ENCODE assay signal across 18 cellular contexts in the genomic region with DNA sequence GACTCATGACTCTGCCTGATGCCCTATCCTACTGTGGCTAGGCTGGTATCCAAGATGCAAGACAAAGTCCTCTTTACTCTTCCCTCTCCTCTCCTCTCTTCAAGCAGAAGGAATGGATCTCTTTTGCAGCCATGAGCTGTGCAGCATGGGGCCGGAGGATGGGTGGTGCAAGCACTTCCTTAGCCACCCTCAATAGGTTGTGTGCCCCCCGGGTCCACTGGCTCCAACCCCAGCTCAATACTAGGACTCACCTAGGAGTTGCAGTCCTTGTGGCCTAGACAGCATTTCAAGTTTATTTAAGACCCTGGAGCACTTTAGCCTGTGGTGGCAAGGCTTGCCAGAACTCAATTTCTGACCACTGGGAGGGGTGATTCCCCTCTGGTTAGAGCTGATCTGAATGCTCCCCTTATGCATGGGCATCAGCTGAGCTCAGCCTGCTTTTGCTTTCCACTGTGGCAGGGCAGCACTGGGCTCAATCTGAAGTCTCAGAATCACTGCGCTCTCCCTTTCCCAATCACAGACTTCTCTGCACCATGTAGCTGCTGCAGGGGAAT. TPM values are rescaled to one million over a fixed set of nuclear protein-coding genes. Genes with fewer than 3 reads are reported as not detected.
DNase-seq lines count a peak whose midpoint lies in the region; ATAC-seq, FAIRE-seq and TF ChIP-seq lines count a peak whose summit lies in the region.
"Had no signal": no experiment of that assay in that cellular context is flagged by ENCODE, and none has a peak within 500 bp of the region (broad histone marks: within the 10 kb centered on the region; RNA-seq: fewer than 3 reads in every experiment).

No MANE protein-coding gene starts in this region.

- BruUV-seq in HepG2 (replicated peaks; lab: Mats Ljungman, UMichigan) = no TSS peak

- no peak overlapping the region for H3K4me2 ChIP-seq in neural progenitor cell
- H3K4me2 ChIP-seq in HepG2 (ENCODE audit: low read depth, low read length) = no peak overlapping the region

- no peaks in the 10 kb centered on the region for H3K4me1 Mint-ChIP-seq in neural progenitor cell

- H3K4me1 ChIP-seq in left ventricle myocardium inferior (no peaks in the 10 kb centered on the region), neural progenitor cell (no peaks in the 10 kb centered on the region), HepG2 (ENCODE audit: insufficient read depth, low read length) (no peaks in the 10 kb centered on the region)
- H3K4me1 ChIP-seq: BE2C, HAP-1 had no signal

- H2AFZ ChIP-seq in neural progenitor cell (replicated peaks) = peak overlapping the region; percentile 29
- no peak overlapping the region for H2AFZ ChIP-seq in HepG2 (ENCODE audit: low read length)

- no peaks in the 10 kb centered on the region for H3K27me3 Mint-ChIP-seq in neural progenitor cell (ENCODE audit: insufficient read depth, low read depth)
- H3K27me3 Mint-ChIP-seq: IgD-negative memory B cell had no signal

- TF ChIP-seq CTCF in left ventricle myocardium inferior (IDR thresholded peaks at IDR 0.05; ENCODE audit: borderline replicate concordance) (no peak), neural progenitor cell (IDR thresholded peaks at IDR 0.05) (no peak), HepG2 (CRISPR knock-in tag; IDR thresholded peaks at IDR 0.05) (no peak)

- H3K9ac ChIP-seq in neural progenitor cell (no peak overlapping the region), HepG2 (ENCODE audit: insufficient read depth, low read depth, low read length) (no peak overlapping the region)

- no peak for FAIRE-seq in HepG2 (lab: Jason Lieb, UNC)
- FAIRE-seq: RCC 7860 had no signal

- H3K27me3 ChIP-seq in left ventricle myocardium inferior (ENCODE audit: low read depth) (peaks cover 18% of the 10 kb centered on the region), neural progenitor cell (no peaks in the 10 kb centered on the region), HepG2 (ENCODE audit: control insufficient read depth in 1 of 2, insufficient read depth in 2 of 2, low read length in 2 of 2) (peaks cover 5 to 20% of the 10 kb centered on the region in 2 experiments; a peak in 3 of 5 replicates)
- H3K27me3 ChIP-seq: BE2C had no signal

- 11% methylated on average over 3 of the region's 3 CpGs for WGBS in HepG2 (ENCODE audit: low lambda C conversion rate)

- DNase-seq in Right ventricle myocardium inferior (ENCODE audit: missing footprints) = no peak
- no peak for DNase-seq in left ventricle myocardium inferior
- DNase-seq in SK-MEL-5 (ENCODE audit: low read depth, low spot score) = peak; percentile 45
- no peak for DNase-seq in neural progenitor cell (ENCODE audit: low spot score)
- DNase-seq in NCI-H526 treated with DMSO at 0.1 percent for 48 hours (lab: John Stamatoyannopoulos, UW) = no peak
- DNase-seq in HepG2 (ENCODE audit: low spot score) = no peak
- DNase-seq: BE2C; CD8-positive, alpha-beta memory T cell; NCI-H187 treated with DMSO at 0.1 percent for 48 hours; NCI-H2171; SHP77 treated with DMSO at 0.1 percent for 48 hours had no signal

- ATAC-seq in Right ventricle myocardium inferior = peak; percentile 37
- ATAC-seq in HepG2 = no peak
- no peak for ATAC-seq in HG02884 (IDR thresholded peaks at IDR 0.05; ENCODE audit: unreplicated experiment)

- H3K36me3 ChIP-seq in left ventricle myocardium inferior = no peaks in the 10 kb centered on the region
- no peaks in the 10 kb centered on the region for H3K36me3 ChIP-seq in neural progenitor cell
- no peaks in the 10 kb centered on the region for H3K36me3 ChIP-seq in HepG2 (replicated peaks in 1 of 2; ENCODE audit: control insufficient read depth in 1 of 2, insufficient read depth in 2 of 2, low read length in 2 of 2)
- H3K36me3 ChIP-seq: BE2C, HAP-1 had no signal

- no peaks in the 10 kb centered on the region for H3K36me3 Mint-ChIP-seq in neural progenitor cell
- H3K36me3 Mint-ChIP-seq: CD8-positive, alpha-beta memory T cell had no signal

- H3K79me2 ChIP-seq in neural progenitor cell (ENCODE audit: low read depth) (no peaks in the 10 kb centered on the region), HepG2 (ENCODE audit: insufficient read depth, low read length) (no peaks in the 10 kb centered on the region)

- H3F3A ChIP-seq in neural progenitor cell (ENCODE audit: low read depth) = no peaks in the 10 kb centered on the region

- in situ Hi-C loops in SK-MEL-5 (cut with HindIII; ENCODE audit: low pct_unique_long_range_greater_than_20kb, low sequenced_read_pairs) (no loop called here), HepG2 (cut with HindIII; ENCODE audit: extremely low pct_ligation_motif_present, low pct_unique_long_range_greater_than_20kb) (no loop called here)

- no peaks in the 10 kb centered on the region for H3K9me3 ChIP-seq in left ventricle myocardium inferior (replicated peaks)
- no peaks in the 10 kb centered on the region for H3K9me3 ChIP-seq in neural progenitor cell (ENCODE audit: low read depth)
- no peaks in the 10 kb centered on the region for H3K9me3 ChIP-seq in HepG2 (ENCODE audit: low read length)
- H3K9me3 ChIP-seq: BE2C, HAP-1 had no signal

- intact Hi-C loops in Right ventricle myocardium inferior (cut with DNase I) = no loop called here
- intact Hi-C loops in left ventricle myocardium inferior (cut with micrococcal nuclease) = no loop called here
- intact Hi-C loops in HepG2 (cut with micrococcal nuclease; ENCODE audit: unreplicated experiment) = no loop called here

- TF ChIP-seq EP300 in HepG2 (IDR thresholded peaks at IDR 0.05; ENCODE audit: low read depth in 2 of 2, low read length in 2 of 2) (no peak), HepG2 (CRISPR knock-in tag; IDR thresholded peaks at IDR 0.05; ENCODE audit: borderline replicate concordance) (no peak)

- no peak for TF ChIP-seq RAD21 in HepG2 (CRISPR knock-in tag; IDR thresholded peaks at IDR 0.05)

- POLR2A ChIA-PET in HepG2 (lab: Yijun Ruan, JAX) = no interaction called here

- H3K27ac ChIP-seq in left ventricle myocardium inferior (replicated peaks) (no peak overlapping the region), neural progenitor cell (no peak overlapping the region), HepG2 (ENCODE audit: extremely low read length, insufficient read depth, low read length) (no peak overlapping the region)

- H3K27ac Mint-ChIP-seq in neural progenitor cell = no peak overlapping the region
- H3K27ac Mint-ChIP-seq: CD8-positive, alpha-beta memory T cell; IgD-negative memory B cell had no signal

- no peak for TF ChIP-seq POLR2A in HepG2 (IDR thresholded peaks at IDR 0.05; ENCODE audit: insufficient read depth in 1 of 2, low read depth in 2 of 2, low read length in 2 of 2)

- H3K4me3 Mint-ChIP-seq in neural progenitor cell = no peak overlapping the region
- H3K4me3 Mint-ChIP-seq: CD8-positive, alpha-beta memory T cell; IgD-negative memory B cell had no signal

- no peaks in the 10 kb centered on the region for H4K20me1 ChIP-seq in neural progenitor cell (ENCODE audit: low read depth)
- H4K20me1 ChIP-seq in HepG2 (ENCODE audit: insufficient read depth, low read length) = no peaks in the 10 kb centered on the region

- no peak overlapping the region for H3K4me3 ChIP-seq in left ventricle myocardium inferior
- H3K4me3 ChIP-seq in neural progenitor cell = no peak overlapping the region
- H3K4me3 ChIP-seq in HepG2 (replicated peaks in 1 of 3; ENCODE audit: insufficient read depth in 1 of 3, low read depth in 2 of 3, low read length in 3 of 3) = no peak overlapping the region
- H3K4me3 ChIP-seq: HAP-1 had no signal

- CTCF ChIA-PET in HepG2 (lab: Yijun Ruan, JAX; ENCODE audit: low intra/inter-chr PET ratio, low total read pairs) = no interaction called here

- peaks cover 2% of the 10 kb centered on the region for H3K9me3 Mint-ChIP-seq in neural progenitor cell
- H3K9me3 Mint-ChIP-seq: CD8-positive, alpha-beta memory T cell; IgD-negative memory B cell had no signal

TF ChIP-seq in HepG2, 621 proteins besides CTCF, POLR2A, EP300 and RAD21:
- no peak for TF ChIP-seq GPN1 (CRISPR knock-in tag; IDR thresholded peaks at IDR 0.05; ENCODE audit: borderline replicate concordance)

RNA-seq across cellular contexts. Expression of a gene that starts 29.0 kb away (rescaled TPM):
- not detected for total RNA-seq in Right ventricle myocardium inferior
- not detected for total RNA-seq in left ventricle myocardium inferior
- not detected in 2 replicates for total RNA-seq in SK-MEL-5 (2014; rRNA removed; shearing (Covaris generic))
- polyA plus RNA-seq in SK-MEL-5 (2015; cell fraction: cytosol; rRNA removed) = not detected in 2 replicates
- polyA plus RNA-seq in SK-MEL-5 (2015; cell fraction: nucleus; rRNA removed) = not detected in 2 replicates
- total RNA-seq in neural progenitor cell (ENCODE audit: low replicate concordance) = 1.2 and 1.8 TPM in 2 replicates
- not detected in 2 replicates for total RNA-seq in HepG2 (2016; rRNA removed; fragmentation: Illumina TruSeq; extraction: Trizol)
- total RNA-seq in HepG2 (2016; cell fraction: cytosol; rRNA removed; fragmentation: Illumina TruSeq; extraction: Trizol; ENCODE audit: low read depth) = not detected in 2 replicates
- total RNA-seq in HepG2 (2016; cell fraction: insoluble cytoplasmic fraction; rRNA removed; fragmentation: Illumina TruSeq; extraction: Trizol) = not detected in 2 replicates
- not detected in 2 replicates for total RNA-seq in HepG2 (2016; cell fraction: membrane; rRNA removed; fragmentation: Illumina TruSeq; extraction: Trizol)
- total RNA-seq in HepG2 (2016; cell fraction: nucleus; rRNA removed; fragmentation: Illumina TruSeq; extraction: Trizol) = not detected in 2 replicates
- polyA plus RNA-seq in HepG2 (2011; rRNA removed) = not detected in 2 replicates
- polyA plus RNA-seq in HepG2 (2011; cell fraction: cytosol; rRNA removed) = not detected in 2 replicates
- polyA plus RNA-seq in HepG2 (2011; cell fraction: nucleus; rRNA removed) = not detected in 2 replicates
- polyA plus RNA-seq in HepG2 (2012) = not detected in 2 replicates
- not detected in 2 replicates for polyA plus RNA-seq in HepG2 (2016; cell fraction: cytosol; fragmentation: Illumina TruSeq; extraction: Trizol; ENCODE audit: low read depth)
- not detected in 2 replicates for polyA plus RNA-seq in HepG2 (2016; cell fraction: insoluble cytoplasmic fraction; fragmentation: Illumina TruSeq; extraction: Trizol; ENCODE audit: low read depth)
- not detected in 2 replicates for polyA plus RNA-seq in HepG2 (2016; cell fraction: membrane; fragmentation: Illumina TruSeq; extraction: Trizol; ENCODE audit: low read depth)
- not detected in 2 replicates for polyA plus RNA-seq in HepG2 (2016; cell fraction: nucleus; fragmentation: Illumina TruSeq; extraction: Trizol; ENCODE audit: insufficient read depth, low read depth)
- 0.09 TPM in 1 of 2 replicates, not detected in the other for polyA minus RNA-seq in HepG2 (2011; rRNA and poly(A)+ RNA removed; ENCODE audit: low replicate concordance)
- polyA minus RNA-seq in HepG2 (2011; cell fraction: cytosol; rRNA and poly(A)+ RNA removed) = not detected in 2 replicates
- polyA minus RNA-seq in HepG2 (2011; cell fraction: nucleus; rRNA and poly(A)+ RNA removed) = not detected in 2 replicates
- total RNA-seq: CD8-positive, alpha-beta memory T cell; HT-29; LHCN-M2; NCI-H460 had no signal
- polyA plus RNA-seq: IgD-negative memory B cell had no signal
